In the genomic region with DNA sequence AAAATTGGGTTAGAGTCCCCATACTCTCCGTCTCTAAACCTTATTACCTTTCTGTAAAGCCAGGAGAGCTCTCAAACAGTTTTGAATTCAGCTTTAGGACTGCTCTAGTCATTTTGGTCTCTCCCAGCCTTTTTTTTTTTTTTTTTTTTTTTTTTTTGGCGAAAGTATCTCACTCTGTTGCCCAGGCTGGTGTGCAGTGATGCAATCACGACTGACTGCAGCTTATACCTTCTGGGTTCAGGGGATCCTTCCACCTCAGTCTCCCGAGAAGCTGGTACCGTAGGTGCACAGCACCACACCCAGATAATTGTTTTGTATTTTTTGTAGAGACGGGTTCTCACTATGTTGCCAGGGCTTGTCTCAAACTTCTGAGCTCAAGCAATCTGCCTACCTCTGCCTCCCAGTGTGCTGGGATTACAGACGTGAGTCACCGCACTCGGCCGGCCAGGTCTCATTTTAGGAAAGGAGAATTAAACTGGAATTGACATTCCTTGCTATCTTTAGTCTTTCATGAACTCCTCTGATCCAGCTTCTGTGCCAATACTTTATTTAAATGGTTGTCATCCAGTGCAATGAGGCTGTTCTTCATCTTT, we compare ENCODE assay signal across 1 cellular context.
A peak's percentile ranks its signal among the peaks of the same experiment; 100 is the strongest.
TF ChIP-seq lines count a peak whose summit lies in the region.

No MANE protein-coding gene starts in this region.

TF ChIP-seq in K562, 482 proteins besides CTCF, POLR2A, EP300 and RAD21 (continued from another document):
- TF ChIP-seq, protein P1, sequence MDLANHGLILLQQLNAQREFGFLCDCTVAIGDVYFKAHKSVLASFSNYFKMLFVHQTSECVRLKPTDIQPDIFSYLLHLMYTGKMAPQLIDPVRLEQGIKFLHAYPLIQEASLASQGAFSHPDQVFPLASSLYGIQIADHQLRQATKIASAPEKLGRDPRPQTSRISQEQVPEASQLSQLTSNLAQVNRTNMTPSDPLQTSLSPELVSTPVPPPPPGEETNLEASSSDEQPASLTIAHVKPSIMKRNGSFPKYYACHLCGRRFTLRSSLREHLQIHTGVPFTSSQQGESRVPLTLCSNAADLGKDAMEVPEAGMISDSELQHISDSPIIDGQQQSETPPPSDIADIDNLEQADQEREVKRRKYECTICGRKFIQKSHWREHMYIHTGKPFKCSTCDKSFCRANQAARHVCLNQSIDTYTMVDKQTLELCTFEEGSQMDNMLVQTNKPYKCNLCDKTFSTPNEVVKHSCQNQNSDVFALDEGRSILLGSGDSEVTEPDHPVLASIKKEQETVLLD (IDR thresholded peaks at IDR 0.05), result no peak
- TF ChIP-seq ARNT (IDR thresholded peaks at IDR 0.05), result no peak
- TF ChIP-seq KLF1 (tag; IDR thresholded peaks at IDR 0.05), result no peak
- no peak for TF ChIP-seq ZNF717 (CRISPR knock-in tag; IDR thresholded peaks at IDR 0.05)
- TF ChIP-seq ZNF384 (IDR thresholded peaks at IDR 0.05; ENCODE audit: low read depth, low read length), result 0 out of 2 replicates have a peak, but pooled peaks have one; percentile 16
- TF ChIP-seq, protein P2, sequence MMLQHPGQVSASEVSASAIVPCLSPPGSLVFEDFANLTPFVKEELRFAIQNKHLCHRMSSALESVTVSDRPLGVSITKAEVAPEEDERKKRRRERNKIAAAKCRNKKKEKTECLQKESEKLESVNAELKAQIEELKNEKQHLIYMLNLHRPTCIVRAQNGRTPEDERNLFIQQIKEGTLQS (IDR thresholded peaks at IDR 0.05), result peak; percentile 47
- TF ChIP-seq, protein P2 (CRISPR knock-in tag; conservative IDR thresholded peaks at IDR 0.05), result no peak
- TF ChIP-seq, protein P3, sequence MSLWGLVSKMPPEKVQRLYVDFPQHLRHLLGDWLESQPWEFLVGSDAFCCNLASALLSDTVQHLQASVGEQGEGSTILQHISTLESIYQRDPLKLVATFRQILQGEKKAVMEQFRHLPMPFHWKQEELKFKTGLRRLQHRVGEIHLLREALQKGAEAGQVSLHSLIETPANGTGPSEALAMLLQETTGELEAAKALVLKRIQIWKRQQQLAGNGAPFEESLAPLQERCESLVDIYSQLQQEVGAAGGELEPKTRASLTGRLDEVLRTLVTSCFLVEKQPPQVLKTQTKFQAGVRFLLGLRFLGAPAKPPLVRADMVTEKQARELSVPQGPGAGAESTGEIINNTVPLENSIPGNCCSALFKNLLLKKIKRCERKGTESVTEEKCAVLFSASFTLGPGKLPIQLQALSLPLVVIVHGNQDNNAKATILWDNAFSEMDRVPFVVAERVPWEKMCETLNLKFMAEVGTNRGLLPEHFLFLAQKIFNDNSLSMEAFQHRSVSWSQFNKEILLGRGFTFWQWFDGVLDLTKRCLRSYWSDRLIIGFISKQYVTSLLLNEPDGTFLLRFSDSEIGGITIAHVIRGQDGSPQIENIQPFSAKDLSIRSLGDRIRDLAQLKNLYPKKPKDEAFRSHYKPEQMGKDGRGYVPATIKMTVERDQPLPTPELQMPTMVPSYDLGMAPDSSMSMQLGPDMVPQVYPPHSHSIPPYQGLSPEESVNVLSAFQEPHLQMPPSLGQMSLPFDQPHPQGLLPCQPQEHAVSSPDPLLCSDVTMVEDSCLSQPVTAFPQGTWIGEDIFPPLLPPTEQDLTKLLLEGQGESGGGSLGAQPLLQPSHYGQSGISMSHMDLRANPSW (CRISPR knock-in tag; IDR thresholded peaks at IDR 0.05), result no peak
- TF ChIP-seq FOS (IDR thresholded peaks at IDR 0.05; ENCODE audit: extremely low read depth, insufficient read length), result no peak
- TF ChIP-seq CEBPB (tag; IDR thresholded peaks at IDR 0.05), result peak; percentile 41; the same call in 1 of the 2 replicates
- no peak for TF ChIP-seq E2F3 (CRISPR knock-in tag; IDR thresholded peaks at IDR 0.05)
- TF ChIP-seq, protein P4, sequence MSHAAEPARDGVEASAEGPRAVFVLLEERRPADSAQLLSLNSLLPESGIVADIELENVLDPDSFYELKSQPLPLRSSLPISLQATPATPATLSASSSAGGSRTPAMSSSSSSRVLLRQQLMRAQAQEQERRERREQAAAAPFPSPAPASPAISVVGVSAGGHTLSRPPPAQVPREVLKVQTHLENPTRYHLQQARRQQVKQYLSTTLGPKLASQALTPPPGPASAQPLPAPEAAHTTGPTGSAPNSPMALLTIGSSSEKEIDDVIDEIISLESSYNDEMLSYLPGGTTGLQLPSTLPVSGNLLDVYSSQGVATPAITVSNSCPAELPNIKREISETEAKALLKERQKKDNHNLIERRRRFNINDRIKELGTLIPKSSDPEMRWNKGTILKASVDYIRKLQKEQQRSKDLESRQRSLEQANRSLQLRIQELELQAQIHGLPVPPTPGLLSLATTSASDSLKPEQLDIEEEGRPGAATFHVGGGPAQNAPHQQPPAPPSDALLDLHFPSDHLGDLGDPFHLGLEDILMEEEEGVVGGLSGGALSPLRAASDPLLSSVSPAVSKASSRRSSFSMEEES (CRISPR knock-in tag; IDR thresholded peaks at IDR 0.05), result no peak
- TF ChIP-seq, protein P5, sequence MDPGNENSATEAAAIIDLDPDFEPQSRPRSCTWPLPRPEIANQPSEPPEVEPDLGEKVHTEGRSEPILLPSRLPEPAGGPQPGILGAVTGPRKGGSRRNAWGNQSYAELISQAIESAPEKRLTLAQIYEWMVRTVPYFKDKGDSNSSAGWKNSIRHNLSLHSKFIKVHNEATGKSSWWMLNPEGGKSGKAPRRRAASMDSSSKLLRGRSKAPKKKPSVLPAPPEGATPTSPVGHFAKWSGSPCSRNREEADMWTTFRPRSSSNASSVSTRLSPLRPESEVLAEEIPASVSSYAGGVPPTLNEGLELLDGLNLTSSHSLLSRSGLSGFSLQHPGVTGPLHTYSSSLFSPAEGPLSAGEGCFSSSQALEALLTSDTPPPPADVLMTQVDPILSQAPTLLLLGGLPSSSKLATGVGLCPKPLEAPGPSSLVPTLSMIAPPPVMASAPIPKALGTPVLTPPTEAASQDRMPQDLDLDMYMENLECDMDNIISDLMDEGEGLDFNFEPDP (CRISPR knock-in tag; IDR thresholded peaks at IDR 0.05), result no peak
